ENCODE assay signal across 8 cellular contexts in the genomic region with DNA sequence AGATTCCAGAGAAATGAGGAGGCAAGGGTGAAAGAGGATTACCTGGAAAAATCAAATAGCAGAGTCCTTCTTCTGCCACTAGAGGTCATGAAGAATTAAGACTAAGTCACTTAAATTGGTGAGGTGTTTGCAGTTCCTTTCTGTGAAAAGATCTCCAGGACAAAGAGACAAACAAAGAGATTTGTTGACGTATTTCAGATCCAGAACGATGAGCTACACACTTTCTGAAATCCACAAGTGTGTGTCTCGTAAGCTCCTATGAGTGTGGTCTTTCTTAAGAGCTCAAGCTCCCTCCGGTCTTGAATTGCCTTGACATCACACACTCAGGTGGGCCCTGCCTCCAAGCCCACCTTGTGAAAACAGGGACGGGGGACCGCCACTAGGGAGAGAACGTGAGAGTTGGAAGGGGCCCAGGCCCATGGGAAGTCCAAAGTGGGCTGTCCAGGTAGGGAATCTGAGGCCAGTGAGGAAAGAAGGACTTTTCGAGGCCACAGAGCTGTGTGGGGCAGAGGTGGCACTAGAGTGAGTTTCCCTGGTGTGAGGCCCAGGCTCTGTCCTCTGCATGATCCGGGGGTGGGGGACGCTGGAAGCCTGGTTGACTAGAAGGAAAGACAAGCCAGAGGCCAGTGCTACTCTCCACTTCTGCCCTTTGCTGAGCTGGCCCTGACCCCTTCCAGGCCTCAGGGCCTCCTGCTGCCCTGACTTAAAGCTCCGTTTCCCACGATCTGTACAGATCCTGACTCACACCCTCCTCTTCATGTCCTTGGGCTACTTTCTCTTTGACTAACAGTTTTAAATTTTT.
DNase-seq lines count a peak whose midpoint lies in the region; ATAC-seq and TF ChIP-seq lines count a peak whose summit lies in the region.

No MANE protein-coding gene starts in this region.

- no peak for ATAC-seq in natural killer cell
- ATAC-seq in natural killer cell treated with Interleukin-12 subunit alpha and Interleukin-12 subunit beta and Interleukin-15 and Interleukin-18, amount 100 ng/mL, for 72 hours, result no peak
- ATAC-seq in effector memory CD8-positive, alpha-beta T cell (replicated peaks), result peak; percentile 57
- no peak for ATAC-seq in GM21825 (IDR thresholded peaks at IDR 0.05; ENCODE audit: unreplicated experiment)

- no peak for DNase-seq in natural killer cell
- no peak for DNase-seq in natural killer cell treated with Interleukin-12 subunit alpha and Interleukin-12 subunit beta and Interleukin-15 and Interleukin-18, amount 100 ng/mL, for 72 hours (ENCODE audit: low spot score)
- peak; percentile 54 for DNase-seq in LoVo (ENCODE audit: low spot score)
- peak; percentile 47 for DNase-seq in SK-N-SH
- peak in 1 of 3 experiments; percentile 4 for DNase-seq in effector memory CD8-positive, alpha-beta T cell
- DNase-seq in mesothelial cell of epicardium (ENCODE audit: low spot score in 2 of 2, unreplicated experiment in 2 of 2), result no peak
- DNase-seq in posterior vena cava (ENCODE audit: low spot score), result no peak

- WGBS in SK-N-SH (ENCODE audit: low lambda C conversion rate), result 54% methylated on average over 12 of the region's 12 CpGs

- H3K27ac Mint-ChIP-seq in natural killer cell, result no peak overlapping the region
- H3K27ac Mint-ChIP-seq in natural killer cell treated with Interleukin-12 subunit alpha and Interleukin-12 subunit beta and Interleukin-15 and Interleukin-18, amount 100 ng/mL, for 72 hours, result peak overlapping the region in 1 of 2 donors; percentile 37
- H3K27ac Mint-ChIP-seq in effector memory CD8-positive, alpha-beta T cell, result peak overlapping the region in 1 of 2 donors; percentile 79
- no peak overlapping the region for H3K27ac Mint-ChIP-seq in mesothelial cell of epicardium

- no peak overlapping the region for H3K4me2 ChIP-seq in SK-N-SH

- intact Hi-C loops in natural killer cell (cut with micrococcal nuclease) (loop anchor here (5.0 kb wide), 1 partner anchor 511 kb away; no protein-coding TSS in a partner anchor), posterior vena cava (cut with DNase I) (loop anchor here (10.0 kb wide), 2 partner anchors 518 to 598 kb away; no protein-coding TSS in a partner anchor)

- H3K27me3 ChIP-seq in SK-N-SH (ENCODE audit: insufficient read depth), result no peaks in the 10 kb centered on the region

- TF ChIP-seq EP300 in SK-N-SH (IDR thresholded peaks at IDR 0.05; ENCODE audit: borderline replicate concordance in 1 of 2, low read depth in 1 of 2, low read length in 1 of 2), result no peak

- H3K9me3 Mint-ChIP-seq in natural killer cell (no peaks in the 10 kb centered on the region), mesothelial cell of epicardium (no peaks in the 10 kb centered on the region)
- no peaks in the 10 kb centered on the region for H3K9me3 Mint-ChIP-seq in natural killer cell treated with Interleukin-12 subunit alpha and Interleukin-12 subunit beta and Interleukin-15 and Interleukin-18, amount 100 ng/mL, for 72 hours
- H3K9me3 Mint-ChIP-seq in effector memory CD8-positive, alpha-beta T cell, result no peaks in the 10 kb centered on the region

- no peak overlapping the region for H3K4me3 Mint-ChIP-seq in natural killer cell
- H3K4me3 Mint-ChIP-seq in natural killer cell treated with Interleukin-12 subunit alpha and Interleukin-12 subunit beta and Interleukin-15 and Interleukin-18, amount 100 ng/mL, for 72 hours, result no peak overlapping the region
- no peak overlapping the region for H3K4me3 Mint-ChIP-seq in effector memory CD8-positive, alpha-beta T cell
- no peak overlapping the region for H3K4me3 Mint-ChIP-seq in mesothelial cell of epicardium

- no peaks in the 10 kb centered on the region for H4K20me1 ChIP-seq in SK-N-SH (ENCODE audit: insufficient read depth)

- H3K9me2 ChIP-seq in SK-N-SH, result no peaks in the 10 kb centered on the region

- TF ChIP-seq RAD21 in SK-N-SH (IDR thresholded peaks at IDR 0.05; ENCODE audit: low read length), result peak; percentile 85

- H3K4me1 Mint-ChIP-seq in natural killer cell (peaks cover 0 to 10% of the 10 kb centered on the region in 2 donors), mesothelial cell of epicardium (peaks cover 7% of the 10 kb centered on the region)
- H3K4me1 Mint-ChIP-seq in natural killer cell treated with Interleukin-12 subunit alpha and Interleukin-12 subunit beta and Interleukin-15 and Interleukin-18, amount 100 ng/mL, for 72 hours (ENCODE audit: low read depth in 2 of 2), result peaks cover 0 to 3% of the 10 kb centered on the region in 2 donors
- peaks cover 7 to 21% of the 10 kb centered on the region in 2 donors for H3K4me1 Mint-ChIP-seq in effector memory CD8-positive, alpha-beta T cell (ENCODE audit: low read depth in 2 of 2)

- CTCF ChIA-PET in SK-N-SH (lab: Yijun Ruan, JAX), result interaction anchor here (0.6 to 2.8 kb wide), 25 partner anchors 9 to 966 kb away, joined by 3 to 15 read pairs (median 4); no protein-coding TSS in a partner anchor

- H3K79me2 ChIP-seq in SK-N-SH (ENCODE audit: insufficient read depth), result no peaks in the 10 kb centered on the region

- H3K27me3 Mint-ChIP-seq in natural killer cell (ENCODE audit: low read depth in 2 of 2) (peaks cover 7 to 12% of the 10 kb centered on the region in 2 donors), mesothelial cell of epicardium (ENCODE audit: low read depth) (peaks cover 23% of the 10 kb centered on the region)
- H3K27me3 Mint-ChIP-seq in natural killer cell treated with Interleukin-12 subunit alpha and Interleukin-12 subunit beta and Interleukin-15 and Interleukin-18, amount 100 ng/mL, for 72 hours, result peaks cover 7% of the 10 kb centered on the region in 2 donors
- peaks cover 6 to 27% of the 10 kb centered on the region in 2 donors for H3K27me3 Mint-ChIP-seq in effector memory CD8-positive, alpha-beta T cell

- H3K9ac ChIP-seq in SK-N-SH, result no peak overlapping the region

- POLR2A ChIA-PET in SK-N-SH (lab: Yijun Ruan, JAX), result no interaction called here

- H3K27ac ChIP-seq in SK-N-SH (ENCODE audit: low read depth in 2 of 2, low read length in 1 of 2), result no peak overlapping the region

- no peaks in the 10 kb centered on the region for H3F3A ChIP-seq in SK-N-SH (replicated peaks; ENCODE audit: insufficient read depth)

- TF ChIP-seq CTCF in natural killer cell (IDR thresholded peaks at IDR 0.05) (peak; percentile 13), SK-N-SH (IDR thresholded peaks at IDR 0.05) (peak; percentile 57), mesothelial cell of epicardium (IDR thresholded peaks at IDR 0.05; ENCODE audit: unreplicated experiment) (peak; percentile 51)

- H3K36me3 Mint-ChIP-seq in natural killer cell (no peaks in the 10 kb centered on the region), mesothelial cell of epicardium (no peaks in the 10 kb centered on the region)
- no peaks in the 10 kb centered on the region for H3K36me3 Mint-ChIP-seq in natural killer cell treated with Interleukin-12 subunit alpha and Interleukin-12 subunit beta and Interleukin-15 and Interleukin-18, amount 100 ng/mL, for 72 hours
- H3K36me3 Mint-ChIP-seq in effector memory CD8-positive, alpha-beta T cell (ENCODE audit: insufficient read depth), result peaks cover 2% of the 10 kb centered on the region

- H3K4me1 ChIP-seq in SK-N-SH (ENCODE audit: control insufficient read depth in 1 of 2, insufficient read depth in 2 of 2, low read depth in 1 of 2, low read length in 1 of 2), result no peaks in the 10 kb centered on the region; a peak in 1 of 4 replicates

- H3K9me3 ChIP-seq in SK-N-SH, result no peaks in the 10 kb centered on the region

- no peak overlapping the region for H3K4me3 ChIP-seq in SK-N-SH (ENCODE audit: low read depth in 2 of 2, low read length in 1 of 2)

- no peak overlapping the region for H2AFZ ChIP-seq in SK-N-SH (ENCODE audit: low read depth)

- H3K36me3 ChIP-seq in SK-N-SH (replicated peaks in 1 of 2; ENCODE audit: control insufficient read depth in 1 of 2, insufficient read depth in 2 of 2, low read length in 1 of 2), result no peaks in the 10 kb centered on the region

TF ChIP-seq in SK-N-SH, 30 proteins besides CTCF, POLR2A, EP300 and RAD21:
- TF ChIP-seq CHD2 (IDR thresholded peaks at IDR 0.05; ENCODE audit: low read length, partially characterized antibody) (no peak), FOXM1 (IDR thresholded peaks at IDR 0.05; ENCODE audit: low read depth) (no peak), EZH2phosphoT487 (IDR thresholded peaks at IDR 0.05; ENCODE audit: borderline replicate concordance, low read depth) (no peak), SMC3 (IDR thresholded peaks at IDR 0.05; ENCODE audit: low read depth, low read length) (peak; percentile 59), NRF1 (IDR thresholded peaks at IDR 0.05; ENCODE audit: low read depth, low read length) (no peak), TAF1 (IDR thresholded peaks at IDR 0.05; ENCODE audit: borderline replicate concordance, low read depth, low read length) (no peak)
TF ChIP-seq in SK-N-SH: peak in this region for 1.

Comparison
In these comparisons a context has a peak if more than half of its experiments do, and no peak if none do; other contexts are left out.
1. DNase-seq: peak in LoVo (single experiment) and SK-N-SH (single experiment); none in natural killer cell (single experiment), natural killer cell treated with Interleukin-12 subunit alpha and Interleukin-12 subunit beta and Interleukin-15 and Interleukin-18, amount 100 ng/mL, for 72 hours (single experiment), mesothelial cell of epicardium (0 of 2) and posterior vena cava (single experiment).
2. Peak in every context shown above with its lines, with median percentiles within 50 percentile points of each other: CTCF ChIP-seq.